Comparison of ENCODE assay signal across 8 cellular contexts in the genomic region with DNA sequence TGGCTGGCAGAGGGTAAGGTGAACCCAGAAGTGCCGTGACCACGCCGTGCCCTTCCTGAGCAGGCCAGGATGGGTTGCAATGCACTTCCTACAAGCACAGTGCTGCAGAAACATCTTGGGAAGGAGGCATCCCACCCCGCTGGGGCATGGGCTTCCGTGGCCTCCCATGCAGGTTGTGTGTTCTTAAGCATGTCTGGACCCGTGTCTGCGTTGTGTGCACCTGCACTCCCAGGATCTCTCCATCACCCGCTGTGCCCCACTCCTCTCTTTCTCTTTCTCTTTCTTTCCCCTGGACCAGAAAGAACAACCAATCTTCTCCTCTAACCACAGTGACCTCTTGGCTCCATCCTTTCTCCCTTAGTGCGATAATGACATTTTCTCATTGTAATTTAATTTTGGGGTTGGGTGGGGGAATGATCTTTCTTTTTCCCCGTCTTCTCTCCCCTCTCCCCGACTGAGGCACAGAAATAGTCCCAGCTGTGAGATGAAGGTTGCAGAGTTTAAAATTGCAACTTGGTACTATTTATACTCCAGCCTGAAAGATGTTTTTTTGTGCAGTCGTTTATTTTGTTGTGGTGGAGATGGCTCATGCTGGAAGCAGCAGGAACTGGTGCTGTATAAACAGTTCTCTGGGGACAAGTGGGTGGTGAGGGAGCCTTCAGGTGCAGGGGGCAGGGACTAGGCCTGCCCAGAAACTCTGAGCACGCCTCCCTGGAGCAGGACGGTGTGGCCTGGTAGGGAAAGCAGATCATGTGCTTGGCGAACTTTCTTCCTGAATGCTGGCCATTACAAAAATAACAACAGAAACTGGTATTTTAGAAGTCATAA. TPM values are rescaled to one million over a fixed set of nuclear protein-coding genes. Genes with fewer than 3 reads are reported as not detected.
DNase-seq lines count a peak whose midpoint lies in the region; ATAC-seq and TF ChIP-seq lines count a peak whose summit lies in the region.

No MANE protein-coding gene starts in this region.

- DNase-seq in stimulated activated CD4-positive, alpha-beta T cell treated with anti-CD3 and anti-CD28 coated beads, Interleukin-1b, Interleukin-23, amount 100 ng/mL, for 48 hours, result peak; percentile 21
- DNase-seq in stimulated activated CD4-positive, alpha-beta T cell treated with anti-CD3 and anti-CD28 coated beads, Interleukin-4, amount 100 ng/mL, for 24 hours, result no peak
- DNase-seq in HPDE6-E6E7 (ENCODE audit: extremely low spot score) (peak; percentile 63), ascending aorta (ENCODE audit: low spot score in 2 of 2) (no peak), COLO668 (lab: John Stamatoyannopoulos, UW; ENCODE audit: unreplicated experiment) (no peak), NCI-H1436 treated with DMSO at 0.1 percent for 48 hours (lab: John Stamatoyannopoulos, UW) (no peak), NCI-H69 (lab: John Stamatoyannopoulos, UW) (no peak)

- H3K36me3 Mint-ChIP-seq in stimulated activated memory B cell treated with anti-CD40 and anti-IgM and Interleukin-4, amounts not matched to agents 10 μg/mL and 1 μg/mL and 100 μg/mL, for 72 hours, result peaks cover 35% of the 10 kb centered on the region

- H3K36me3 ChIP-seq in ascending aorta, result no peaks in the 10 kb centered on the region

- H3K27ac Mint-ChIP-seq in stimulated activated memory B cell treated with anti-CD40 and anti-IgM and Interleukin-4, amounts not matched to agents 10 μg/mL and 1 μg/mL and 100 μg/mL, for 72 hours, result peak overlapping the region; percentile 95

- peaks cover 4 to 31% of the 10 kb centered on the region in 2 donors for H3K4me1 ChIP-seq in ascending aorta

- peaks cover 4% of the 10 kb centered on the region for H3K9me3 Mint-ChIP-seq in stimulated activated memory B cell treated with anti-CD40 and anti-IgM and Interleukin-4, amounts not matched to agents 10 μg/mL and 1 μg/mL and 100 μg/mL, for 72 hours

- TF ChIP-seq CTCF in ascending aorta (IDR thresholded peaks at IDR 0.05), result no peak

- intact Hi-C loops in ascending aorta (cut with DNase I), result loop anchor here (2.0 kb wide), 1 partner anchor 21 kb away; a partner anchor contains a TSS

- peak overlapping the region; percentile 76 for H3K4me3 Mint-ChIP-seq in stimulated activated memory B cell treated with anti-CD40 and anti-IgM and Interleukin-4, amounts not matched to agents 10 μg/mL and 1 μg/mL and 100 μg/mL, for 72 hours

- no peaks in the 10 kb centered on the region for H3K9me3 ChIP-seq in ascending aorta

- H3K4me1 Mint-ChIP-seq in stimulated activated memory B cell treated with anti-CD40 and anti-IgM and Interleukin-4, amounts not matched to agents 10 μg/mL and 1 μg/mL and 100 μg/mL, for 72 hours, result peaks cover 89% of the 10 kb centered on the region

- no peaks in the 10 kb centered on the region for H3K27me3 Mint-ChIP-seq in stimulated activated memory B cell treated with anti-CD40 and anti-IgM and Interleukin-4, amounts not matched to agents 10 μg/mL and 1 μg/mL and 100 μg/mL, for 72 hours

- peak; percentile 80 for ATAC-seq in stimulated activated memory B cell treated with anti-CD40 and anti-IgM and Interleukin-4, amounts not matched to agents 10 μg/mL and 1 μg/mL and 100 μg/mL, for 72 hours

- H3K4me3 ChIP-seq in ascending aorta, result no peak overlapping the region

- no peaks in the 10 kb centered on the region for H3K27me3 ChIP-seq in ascending aorta

- peak overlapping the region; percentile 52 to 60 for H3K27ac ChIP-seq in ascending aorta

RNA-seq across cellular contexts. Expression of a gene that starts 20.5 kb away (rescaled TPM):
- 0.85 TPM for total RNA-seq in ascending aorta

Comparison
In these comparisons a context has a peak if more than half of its experiments do, and no peak if none do; other contexts are left out.
1. DNase-seq: peak in stimulated activated CD4-positive, alpha-beta T cell treated with anti-CD3 and anti-CD28 coated beads, Interleukin-1b, Interleukin-23, amount 100 ng/mL, for 48 hours (single experiment) and HPDE6-E6E7 (single experiment); none in stimulated activated CD4-positive, alpha-beta T cell treated with anti-CD3 and anti-CD28 coated beads, Interleukin-4, amount 100 ng/mL, for 24 hours (single experiment), ascending aorta (0 of 2), COLO668 (single experiment), NCI-H1436 treated with DMSO at 0.1 percent for 48 hours (single experiment) and NCI-H69 (single experiment).